8 cellular contexts compared by ENCODE assay signal in genomic region chr6:158207452-158207788, GRCh38. TPM values are rescaled to one million over a fixed set of nuclear protein-coding genes. Genes with fewer than 3 reads are reported as not detected.
A peak's percentile ranks its signal among the peaks of the same experiment; 100 is the strongest.
DNase-seq lines count a peak whose midpoint lies in the region; ATAC-seq, FAIRE-seq and TF ChIP-seq lines count a peak whose summit lies in the region.

No MANE protein-coding gene starts in this region.

- H3K36me3 ChIP-seq in keratinocyte (ENCODE audit: control insufficient read depth in 2 of 2, extremely low read depth in 1 of 2, insufficient read depth in 2 of 2, low read length in 2 of 2), result no peaks in the 10 kb centered on the region
- H3K36me3 ChIP-seq in heart right ventricle, result no peaks in the 10 kb centered on the region

- no peaks in the 10 kb centered on the region for H4K20me1 ChIP-seq in keratinocyte (ENCODE audit: control insufficient read depth, extremely low read depth, insufficient read depth, low read length)

- POLR2A ChIA-PET in RWPE1 (lab: Yijun Ruan, JAX; ENCODE audit: low non-redundant PET), result no interaction called here

- H2AFZ ChIP-seq in keratinocyte (ENCODE audit: control insufficient read depth, low read length), result peak overlapping the region; percentile 51

- peaks cover 29% of the 10 kb centered on the region for H3K4me1 ChIP-seq in keratinocyte (ENCODE audit: control insufficient read depth, extremely low read depth, insufficient read depth, low read length)
- H3K4me1 ChIP-seq in heart right ventricle, result no peaks in the 10 kb centered on the region

- intact Hi-C loops in heart right ventricle (cut with DNase I), result no loop called here

- peak overlapping the region; percentile 48 for H3K9ac ChIP-seq in keratinocyte (ENCODE audit: control insufficient read depth, extremely low read depth, insufficient read depth, low read length)

- no peaks in the 10 kb centered on the region for H3K79me2 ChIP-seq in keratinocyte (ENCODE audit: control insufficient read depth, insufficient read depth, low read length)

- CTCF ChIA-PET in RWPE1 (lab: Yijun Ruan, JAX), result no interaction called here

- no peak overlapping the region for H3K27ac ChIP-seq in RWPE1
- H3K27ac ChIP-seq in keratinocyte (ENCODE audit: control insufficient read depth, insufficient read depth, low read length), result peak overlapping the region; percentile 86
- H3K27ac ChIP-seq in heart right ventricle, result no peak overlapping the region

- FAIRE-seq in keratinocyte (lab: Jason Lieb, UNC), result peak; percentile 94

- 58 to 65% methylated on average over 3 of the region's 3 CpGs for WGBS in heart right ventricle, 2 donors

- ATAC-seq in GM18867 (IDR thresholded peaks at IDR 0.05; ENCODE audit: unreplicated experiment) (peak; percentile 91), HG02571 (IDR thresholded peaks at IDR 0.05; ENCODE audit: unreplicated experiment) (peak; percentile 90), heart right ventricle (no peak)

- peak overlapping the region; percentile 71 for H3K4me2 ChIP-seq in keratinocyte (ENCODE audit: control insufficient read depth, extremely low read depth, insufficient read depth, low read depth, low read length)

- no peaks in the 10 kb centered on the region for H3K9me1 ChIP-seq in keratinocyte (ENCODE audit: control insufficient read depth, extremely low read depth, insufficient read depth, low read length)

- no peaks in the 10 kb centered on the region for H3K27me3 ChIP-seq in keratinocyte (ENCODE audit: control insufficient read depth, extremely low read depth, insufficient read depth, low read length)
- peaks cover 0 to 19% (median 5%) of the 10 kb centered on the region in 7 donors for H3K27me3 ChIP-seq in heart right ventricle

- DNase-seq in RWPE1 (ENCODE audit: low spot score) (peak; percentile 32), keratinocyte (ENCODE audit: low read depth, low spot score) (peak; percentile 58), COLO668 (lab: John Stamatoyannopoulos, UW; ENCODE audit: unreplicated experiment) (no peak), D341Med (ENCODE audit: low spot score) (no peak), heart right ventricle (no peak), NCI-H2107 treated with DMSO at 0.1 percent for 48 hours (lab: John Stamatoyannopoulos, UW; ENCODE audit: unreplicated experiment) (no peak)

- TF ChIP-seq CTCF in RWPE1 (conservative IDR thresholded peaks at IDR 0.05; ENCODE audit: low read depth), result no peak
- TF ChIP-seq CTCF in keratinocyte (optimal IDR thresholded peaks at IDR 0.05 in 1 of 3, IDR thresholded peaks at IDR 0.05 in 1 of 3, conservative IDR thresholded peaks at IDR 0.05 in 1 of 3; ENCODE audit: extremely low read depth in 1 of 3, insufficient read depth in 2 of 3, low read length in 3 of 3), result no peak
- TF ChIP-seq CTCF in heart right ventricle (IDR thresholded peaks at IDR 0.05), result no peak

- no peaks in the 10 kb centered on the region for H3K9me3 ChIP-seq in keratinocyte (ENCODE audit: control insufficient read depth, low read depth, low read length)
- no peaks in the 10 kb centered on the region for H3K9me3 ChIP-seq in heart right ventricle

- dilution Hi-C loops in keratinocyte (cut with MboI; ENCODE audit: extremely low pct_ligation_motif_present, low sequenced_read_pairs), result no loop called here

- H3K4me3 ChIP-seq in keratinocyte (ENCODE audit: control insufficient read depth in 2 of 3, extremely low read depth in 1 of 3, insufficient read depth in 2 of 3, low read depth in 1 of 3, low read length in 3 of 3), result peak overlapping the region in 1 of 3 experiments; percentile 21
- H3K4me3 ChIP-seq in heart right ventricle, result no peak overlapping the region

RNA-seq across cellular contexts. Expression of gene GTF2H5, which starts 39.3 kb away (rescaled TPM):
- polyA plus RNA-seq in keratinocyte, result 16.7 to 32.6 TPM (median 17.2 TPM) in 3 replicates
- 6.3 TPM for polyA plus RNA-seq in keratinocyte (2011; ENCODE audit: low read depth)
- polyA plus RNA-seq in keratinocyte (2011; cell fraction: cytosol; rRNA removed), result 22.6 and 36.8 TPM in 2 replicates
- polyA plus RNA-seq in keratinocyte (2011; cell fraction: nucleus; rRNA removed), result 5.9 and 11.4 TPM in 2 replicates
- polyA plus RNA-seq in keratinocyte (2012; ENCODE audit: low replicate concordance), result 24.4 and 30.9 TPM in 2 replicates
- 0.59 to 5.9 TPM (median 3.1 TPM) in 3 replicates for polyA minus RNA-seq in keratinocyte
- polyA minus RNA-seq in keratinocyte (2011; cell fraction: cytosol; rRNA and poly(A)+ RNA removed), result 1.5 TPM
- polyA minus RNA-seq in keratinocyte (2011; cell fraction: nucleus; rRNA and poly(A)+ RNA removed), result 0.32 and 0.93 TPM in 2 replicates
- 10 to 100 TPM; 23.1 to 32.1 (median 27.2) TPM for total RNA-seq in heart right ventricle
- 1 to 10 TPM; 2.5 to 6.4 TPM for polyA plus RNA-seq in heart right ventricle

RNA-seq across cellular contexts. Expression of gene SERAC1, which starts 39.4 kb away (rescaled TPM):
- 7.1 to 10.1 TPM (median 8.0 TPM) in 3 replicates for polyA plus RNA-seq in keratinocyte
- polyA plus RNA-seq in keratinocyte (2011; ENCODE audit: low read depth), result 12.1 TPM
- polyA plus RNA-seq in keratinocyte (2011; cell fraction: cytosol; rRNA removed), result 5.0 and 9.5 TPM in 2 replicates
- polyA plus RNA-seq in keratinocyte (2011; cell fraction: nucleus; rRNA removed), result 10.0 and 13.5 TPM in 2 replicates
- polyA plus RNA-seq in keratinocyte (2012; ENCODE audit: low replicate concordance), result 6.6 and 7.0 TPM in 2 replicates
- polyA minus RNA-seq in keratinocyte, result 3.0 to 10.1 TPM (median 6.4 TPM) in 3 replicates
- polyA minus RNA-seq in keratinocyte (2011; cell fraction: cytosol; rRNA and poly(A)+ RNA removed), result 7.9 TPM
- polyA minus RNA-seq in keratinocyte (2011; cell fraction: nucleus; rRNA and poly(A)+ RNA removed), result 10.0 and 16.8 TPM in 2 replicates
- 1 to 10 TPM; 4.0 to 6.0 (median 4.9) TPM for total RNA-seq in heart right ventricle
- 1 to 10 TPM; 2.0 to 3.0 TPM for polyA plus RNA-seq in heart right ventricle

Comparison
In these comparisons a context has a peak if more than half of its experiments do, and no peak if none do; other contexts are left out.
1. ATAC-seq: peak in GM18867 (single experiment) and HG02571 (single experiment); none in heart right ventricle (0 of 8).
2. DNase-seq: peak in RWPE1 (single experiment) and keratinocyte (single experiment); none in COLO668 (single experiment), D341Med (single experiment), heart right ventricle (0 of 2) and NCI-H2107 treated with DMSO at 0.1 percent for 48 hours (single experiment).